10 cellular contexts compared by ENCODE assay signal in the genomic region with DNA sequence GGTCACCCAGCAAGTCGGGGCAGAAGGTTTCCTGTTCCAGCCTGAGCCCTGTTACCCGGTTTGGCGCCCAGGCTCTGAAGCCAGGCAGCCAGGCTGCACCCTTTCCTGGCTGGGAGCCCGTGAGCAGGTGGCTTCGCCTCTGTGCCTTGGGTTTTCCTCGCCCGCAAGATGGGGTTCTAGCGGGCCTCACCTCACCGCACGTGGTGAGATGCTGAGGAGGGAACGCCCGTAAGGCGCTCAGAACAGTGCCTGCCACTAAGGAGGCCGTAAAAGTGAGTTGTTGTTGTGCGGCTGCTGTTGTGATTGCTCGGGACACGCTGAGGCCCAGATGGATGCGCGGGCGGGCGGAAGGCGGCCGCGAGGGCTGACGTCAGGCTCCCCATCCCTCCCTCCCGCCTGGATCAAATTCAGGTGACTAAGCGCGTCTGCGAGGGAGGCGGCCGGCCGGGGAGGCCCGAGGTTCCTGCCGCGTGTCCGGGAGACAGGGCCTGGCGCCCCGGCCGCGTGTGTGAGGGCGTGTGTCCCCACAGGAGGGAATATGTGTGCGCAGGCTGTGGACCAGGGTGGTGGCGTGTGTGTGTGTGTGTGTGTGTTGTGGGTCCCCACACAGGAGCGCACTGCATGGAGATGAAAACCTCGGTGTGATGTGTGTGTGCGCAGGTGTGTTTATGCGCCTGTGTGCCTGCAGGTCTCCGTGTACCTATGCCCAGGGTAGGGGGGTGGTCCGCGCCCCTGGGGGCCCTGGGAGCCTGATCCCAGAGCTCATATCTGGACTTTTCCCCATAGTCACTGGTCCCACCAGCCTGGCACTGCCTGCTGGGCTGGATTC. TPM values are rescaled to one million over a fixed set of nuclear protein-coding genes. Genes with fewer than 3 reads are reported as not detected.
A peak's percentile ranks its signal among the peaks of the same experiment; 100 is the strongest.
DNase-seq lines count a peak whose midpoint lies in the region; ATAC-seq and TF ChIP-seq lines count a peak whose summit lies in the region.
"Had no signal": no experiment of that assay in that cellular context is flagged by ENCODE, and none has a peak within 500 bp of the region (broad histone marks: within the 10 kb centered on the region; RNA-seq: fewer than 3 reads in every experiment).

No MANE protein-coding gene starts in this region.

- H3K4me1 ChIP-seq in breast epithelium (peaks cover 16 to 27% of the 10 kb centered on the region in 2 donors), upper lobe of right lung (peaks cover 51% of the 10 kb centered on the region)

- H3K27ac ChIP-seq in breast epithelium (peak overlapping the region; percentile 87 to 92), layer of hippocampus (ENCODE audit: low read depth, low read length) (peak overlapping the region; percentile 42), upper lobe of right lung (peak overlapping the region; percentile 63)

- H3K27ac Mint-ChIP-seq in activated naive CD8-positive, alpha-beta T cell treated with anti-CD3 and anti-CD28 coated beads, Interleukin-2, amount 50 U/mL, for 24 hours = no peak overlapping the region
- H3K27ac Mint-ChIP-seq: activated naive CD4-positive, alpha-beta T cell treated with anti-CD3 and anti-CD28 coated beads, Interleukin-2, amount 50 U/mL, for 24 hours had no signal

- H3K36me3 ChIP-seq in BJ (ENCODE audit: control insufficient read depth, insufficient read depth, low read length) = peaks cover 11% of the 10 kb centered on the region
- H3K36me3 ChIP-seq in breast epithelium = no peaks in the 10 kb centered on the region
- peaks cover 17% of the 10 kb centered on the region for H3K36me3 ChIP-seq in upper lobe of right lung

- H3K9me3 ChIP-seq in breast epithelium = no peaks in the 10 kb centered on the region
- H3K9me3 ChIP-seq in upper lobe of right lung = no peaks in the 10 kb centered on the region

- no peak overlapping the region for H3K4me3 Mint-ChIP-seq in activated naive CD8-positive, alpha-beta T cell treated with anti-CD3 and anti-CD28 coated beads, Interleukin-2, amount 50 U/mL, for 24 hours

- H3K27me3 Mint-ChIP-seq in activated naive CD8-positive, alpha-beta T cell treated with anti-CD3 and anti-CD28 coated beads, Interleukin-2, amount 50 U/mL, for 24 hours = no peaks in the 10 kb centered on the region
- H3K27me3 Mint-ChIP-seq: activated naive CD4-positive, alpha-beta T cell treated with anti-CD3 and anti-CD28 coated beads, Interleukin-2, amount 50 U/mL, for 24 hours had no signal

- DNase-seq in BJ (ENCODE audit: low read depth) (peak; percentile 80), NCI-H1092 treated with DMSO at 0.1 percent for 48 hours (lab: John Stamatoyannopoulos, UW) (peak; percentile 79), breast epithelium (ENCODE audit: low spot score in 2 of 2) (peak; percentile 68 to 81), upper lobe of right lung (no peak), NAMALWA (ENCODE audit: low spot score) (no peak)
- no peak for DNase-seq in activated naive CD8-positive, alpha-beta T cell treated with anti-CD3 and anti-CD28 coated beads, Interleukin-2, amount 50 U/mL, for 24 hours
- DNase-seq in activated T-cell treated with anti-CD3 and anti-CD28 coated beads, Interleukin-2, amount 50 U/mL, for 1 hour = no peak

- H3K4me3 ChIP-seq in BJ (ENCODE audit: low read depth, low read length) (no peak overlapping the region), breast epithelium (peak overlapping the region in 2 of 3 donors; percentile 2 to 36), upper lobe of right lung (no peak overlapping the region)
- H3K4me3 ChIP-seq: GM12878 had no signal

- ATAC-seq in upper lobe of right lung = no peak
- ATAC-seq in activated naive CD8-positive, alpha-beta T cell treated with anti-CD3 and anti-CD28 coated beads, Interleukin-2, amount 50 U/mL, for 24 hours = no peak
- ATAC-seq: GM12878 had no signal

- TF ChIP-seq POLR2A in breast epithelium (IDR thresholded peaks at IDR 0.05) = no peak

- intact Hi-C loops in breast epithelium (cut with DNase I; ENCODE audit: low total_unique reads) = no loop called here
- intact Hi-C loops in upper lobe of right lung (cut with DNase I) = no loop called here

- POLR2A ChIA-PET in BJ (lab: Charles Lee) = no interaction called here

- CTCF ChIA-PET in BJ (lab: Yijun Ruan, JAX) = interaction anchor here (0.8 kb wide), 1 partner anchor 840 kb away, joined by 3 read pairs; no protein-coding TSS in a partner anchor

- TF ChIP-seq CTCF in BJ (IDR thresholded peaks at IDR 0.05; ENCODE audit: insufficient read depth, low read depth, low read length) (no peak), breast epithelium (IDR thresholded peaks at IDR 0.05) (no peak), upper lobe of right lung (IDR thresholded peaks at IDR 0.05) (no peak)

- H3K36me3 Mint-ChIP-seq in activated naive CD8-positive, alpha-beta T cell treated with anti-CD3 and anti-CD28 coated beads, Interleukin-2, amount 50 U/mL, for 24 hours (ENCODE audit: low read depth) = no peaks in the 10 kb centered on the region
- H3K36me3 Mint-ChIP-seq: activated naive CD4-positive, alpha-beta T cell treated with anti-CD3 and anti-CD28 coated beads, Interleukin-2, amount 50 U/mL, for 24 hours had no signal

- peaks cover 41% of the 10 kb centered on the region for H3K4me1 Mint-ChIP-seq in activated naive CD8-positive, alpha-beta T cell treated with anti-CD3 and anti-CD28 coated beads, Interleukin-2, amount 50 U/mL, for 24 hours

- no peaks in the 10 kb centered on the region for H3K27me3 ChIP-seq in BJ (ENCODE audit: control insufficient read depth, insufficient read depth, low read length)
- no peaks in the 10 kb centered on the region for H3K27me3 ChIP-seq in breast epithelium
- no peaks in the 10 kb centered on the region for H3K27me3 ChIP-seq in layer of hippocampus (ENCODE audit: control insufficient read depth, insufficient read depth, low read length)
- no peaks in the 10 kb centered on the region for H3K27me3 ChIP-seq in upper lobe of right lung

- no peaks in the 10 kb centered on the region for H3K9me3 Mint-ChIP-seq in activated naive CD8-positive, alpha-beta T cell treated with anti-CD3 and anti-CD28 coated beads, Interleukin-2, amount 50 U/mL, for 24 hours
- H3K9me3 Mint-ChIP-seq: activated naive CD4-positive, alpha-beta T cell treated with anti-CD3 and anti-CD28 coated beads, Interleukin-2, amount 50 U/mL, for 24 hours had no signal

RNA-seq across cellular contexts. Expression of a gene that starts 4.3 kb away (rescaled TPM):
- polyA plus RNA-seq in BJ (2011; rRNA removed) = 4.6 and 6.1 TPM in 2 replicates
- polyA minus RNA-seq in BJ (2011; rRNA and poly(A)+ RNA removed) = 5.9 and 7.0 TPM in 2 replicates
- total RNA-seq in breast epithelium = 1 to 10 TPM; 3.0 to 7.8 (median 6.9) TPM
- 10.1 TPM for total RNA-seq in upper lobe of right lung

RNA-seq across cellular contexts. Expression of a gene that starts 27.7 kb away (rescaled TPM):
- 0.02 and 0.05 TPM in 2 replicates for polyA plus RNA-seq in BJ (2011; rRNA removed)
- polyA minus RNA-seq in BJ (2011; rRNA and poly(A)+ RNA removed) = not detected in 2 replicates
- total RNA-seq in breast epithelium = 1 to 10 TPM; 1.2 to 3.5 (median 2.0) TPM
- total RNA-seq in upper lobe of right lung = 6.8 TPM

RNA-seq across cellular contexts. Expression of a gene that starts 42.5 kb away (rescaled TPM):
- polyA plus RNA-seq in BJ (2011; rRNA removed) = 9.7 and 19.3 TPM in 2 replicates
- 5.6 and 8.0 TPM in 2 replicates for polyA minus RNA-seq in BJ (2011; rRNA and poly(A)+ RNA removed)
- total RNA-seq in breast epithelium = 10 to 100 TPM; 21.6 to 34.1 (median 25.9) TPM
- 34.9 TPM for total RNA-seq in upper lobe of right lung

Comparison
In these comparisons a context has a peak if more than half of its experiments do, and no peak if none do; other contexts are left out.
1. DNase-seq: peak in BJ (single experiment), NCI-H1092 treated with DMSO at 0.1 percent for 48 hours (single experiment) and breast epithelium (2 of 2); none in upper lobe of right lung (single experiment), activated naive CD8-positive, alpha-beta T cell treated with anti-CD3 and anti-CD28 coated beads, Interleukin-2, amount 50 U/mL, for 24 hours (single experiment), NAMALWA (single experiment) and activated T-cell treated with anti-CD3 and anti-CD28 coated beads, Interleukin-2, amount 50 U/mL, for 1 hour (single experiment).
2. H3K4me3 ChIP-seq: peak in breast epithelium (2 of 3); none in BJ (single experiment) and upper lobe of right lung (single experiment).
3. Peak in every context shown above with its lines, with median percentiles within 50 percentile points of each other: H3K27ac ChIP-seq.